In the genomic region with DNA sequence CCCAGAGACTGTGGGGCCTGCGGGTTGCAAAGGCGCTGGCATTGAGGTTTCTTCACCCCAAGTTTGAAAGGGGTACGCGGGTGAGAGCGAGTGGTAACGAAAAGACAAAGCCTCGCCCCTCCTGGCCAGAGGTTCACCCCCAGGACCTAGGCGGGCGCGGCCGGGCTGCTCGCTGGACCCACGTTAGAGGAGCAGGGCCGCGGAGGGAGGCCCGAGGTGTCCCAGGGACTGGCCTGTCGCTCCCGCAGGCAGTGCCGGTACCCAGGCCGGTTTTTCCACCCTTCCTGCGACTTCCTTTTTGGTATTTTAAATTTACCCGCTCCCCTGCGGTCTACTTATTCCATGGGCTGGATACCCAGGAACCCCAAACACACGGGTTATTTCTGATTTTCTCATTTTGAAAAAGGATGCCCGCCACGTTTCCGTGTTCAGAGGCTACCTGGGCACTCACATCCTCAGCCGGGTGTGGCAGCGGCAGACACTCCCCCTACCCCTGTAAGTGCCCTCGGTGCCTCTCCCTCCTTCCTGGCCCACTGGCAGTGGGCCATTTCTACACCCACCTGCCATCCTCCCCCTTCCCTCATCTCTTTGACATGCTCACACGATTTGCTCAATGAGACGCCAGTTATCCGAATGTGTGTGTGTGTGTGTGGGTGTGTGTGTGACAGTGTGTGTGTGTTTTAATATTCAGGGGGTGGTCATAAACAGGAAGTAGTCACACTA, we compare ENCODE assay signal across 8 cellular contexts. TPM values are rescaled to one million over a fixed set of nuclear protein-coding genes. Genes with fewer than 3 reads are reported as not detected.
DNase-seq lines count a peak whose midpoint lies in the region; ATAC-seq lines count a peak whose summit lies in the region.

No MANE protein-coding gene starts in this region.

- peaks cover 54% of the 10 kb centered on the region for H3K27me3 Mint-ChIP-seq in activated CD8-positive, alpha-beta T cell treated with anti-CD3 and anti-CD28 coated beads, Interleukin-2, amount 10 ng/mL, durations not matched to agents 7 days and 5 days (ENCODE audit: low read depth)
- peaks cover 87 to 97% of the 10 kb centered on the region in 2 donors for H3K27me3 Mint-ChIP-seq in stimulated activated naive B cell treated with anti-CD40 and anti-IgM and Interleukin-4, amounts not matched to agents 10 μg/mL and 1 μg/mL and 100 μg/mL, for 72 hours

- H3K27me3 ChIP-seq in iPS DF 6.9 (ENCODE audit: control insufficient read depth, insufficient read depth, low read length), result peaks cover 86% of the 10 kb centered on the region

- no peaks in the 10 kb centered on the region for H3K36me3 Mint-ChIP-seq in activated CD8-positive, alpha-beta T cell treated with anti-CD3 and anti-CD28 coated beads, Interleukin-2, amount 10 ng/mL, durations not matched to agents 7 days and 5 days (ENCODE audit: low read depth)
- no peaks in the 10 kb centered on the region for H3K36me3 Mint-ChIP-seq in stimulated activated naive B cell treated with anti-CD40 and anti-IgM and Interleukin-4, amounts not matched to agents 10 μg/mL and 1 μg/mL and 100 μg/mL, for 72 hours

- H3K36me3 ChIP-seq in iPS DF 6.9 (ENCODE audit: control insufficient read depth, insufficient read depth, low read length), result no peaks in the 10 kb centered on the region

- peaks cover 8% of the 10 kb centered on the region for H3K4me1 ChIP-seq in iPS DF 6.9 (ENCODE audit: control insufficient read depth, insufficient read depth, low read length)

- H3K4me3 Mint-ChIP-seq in activated CD8-positive, alpha-beta T cell treated with anti-CD3 and anti-CD28 coated beads, Interleukin-2, amount 10 ng/mL, durations not matched to agents 7 days and 5 days, result peak overlapping the region; percentile 63
- H3K4me3 Mint-ChIP-seq in stimulated activated naive B cell treated with anti-CD40 and anti-IgM and Interleukin-4, amounts not matched to agents 10 μg/mL and 1 μg/mL and 100 μg/mL, for 72 hours, result peak overlapping the region; percentile 73 to 76

- peak; percentile 2 for DNase-seq in NCI-H345 (lab: John Stamatoyannopoulos, UW)
- no peak for DNase-seq in NCI-H345 treated with DMSO at 0.1 percent for 48 hours (lab: John Stamatoyannopoulos, UW; ENCODE audit: unreplicated experiment)
- DNase-seq in activated CD8-positive, alpha-beta T cell treated with anti-CD3 and anti-CD28 coated beads, Interleukin-2, amount 10 ng/mL, durations not matched to agents 7 days and 5 days, result no peak
- no peak for DNase-seq in iPS DF 6.9 (ENCODE audit: low read depth, low spot score)
- no peak for DNase-seq in stimulated activated naive B cell treated with anti-CD40 and anti-IgM and Interleukin-4, amounts not matched to agents 10 μg/mL and 1 μg/mL and 100 μg/mL, for 72 hours
- no peak for DNase-seq in SKM-1 (lab: John Stamatoyannopoulos, UW; ENCODE audit: unreplicated experiment)
- no peak for DNase-seq in activated CD8-positive, alpha-beta memory T cell treated with anti-CD3 and anti-CD28 coated beads for 24 hours

- POLR2A ChIA-PET in activated CD8-positive, alpha-beta T cell treated with anti-CD3 and anti-CD28 coated beads, Interleukin-2, amount 10 ng/mL, durations not matched to agents 7 days and 5 days (lab: Charles Lee), result no interaction called here

- H3K4me1 Mint-ChIP-seq in activated CD8-positive, alpha-beta T cell treated with anti-CD3 and anti-CD28 coated beads, Interleukin-2, amount 10 ng/mL, durations not matched to agents 7 days and 5 days (ENCODE audit: low read depth), result peaks cover 7% of the 10 kb centered on the region
- peaks cover 13 to 25% of the 10 kb centered on the region in 2 donors for H3K4me1 Mint-ChIP-seq in stimulated activated naive B cell treated with anti-CD40 and anti-IgM and Interleukin-4, amounts not matched to agents 10 μg/mL and 1 μg/mL and 100 μg/mL, for 72 hours

- peak overlapping the region; percentile 25; the same call in 1 of the 2 replicates for H3K4me3 ChIP-seq in iPS DF 6.9 (ENCODE audit: low read length)

- H3K27ac Mint-ChIP-seq in activated CD8-positive, alpha-beta T cell treated with anti-CD3 and anti-CD28 coated beads, Interleukin-2, amount 10 ng/mL, durations not matched to agents 7 days and 5 days, result no peak overlapping the region
- peak overlapping the region; percentile 38 for H3K27ac Mint-ChIP-seq in stimulated activated naive B cell treated with anti-CD40 and anti-IgM and Interleukin-4, amounts not matched to agents 10 μg/mL and 1 μg/mL and 100 μg/mL, for 72 hours

- H3K9me3 Mint-ChIP-seq in activated CD8-positive, alpha-beta T cell treated with anti-CD3 and anti-CD28 coated beads, Interleukin-2, amount 10 ng/mL, durations not matched to agents 7 days and 5 days (ENCODE audit: insufficient read depth), result no peaks in the 10 kb centered on the region
- no peaks in the 10 kb centered on the region for H3K9me3 Mint-ChIP-seq in stimulated activated naive B cell treated with anti-CD40 and anti-IgM and Interleukin-4, amounts not matched to agents 10 μg/mL and 1 μg/mL and 100 μg/mL, for 72 hours

- CTCF ChIA-PET in activated CD8-positive, alpha-beta T cell treated with anti-CD3 and anti-CD28 coated beads, Interleukin-2, amount 10 ng/mL, durations not matched to agents 7 days and 5 days (lab: Charles Lee), result no interaction called here

- no peak for ATAC-seq in activated CD8-positive, alpha-beta T cell treated with anti-CD3 and anti-CD28 coated beads, Interleukin-2, amount 10 ng/mL, durations not matched to agents 7 days and 5 days
- ATAC-seq in stimulated activated naive B cell treated with anti-CD40 and anti-IgM and Interleukin-4, amounts not matched to agents 10 μg/mL and 1 μg/mL and 100 μg/mL, for 72 hours (replicated peaks), result no peak
- no peak for ATAC-seq in HG02571 (IDR thresholded peaks at IDR 0.05; ENCODE audit: unreplicated experiment)

- WGBS in iPS DF 6.9 (ENCODE audit: insufficient coverage, insufficient read length), result no CpG with 5 or more reads among the region's 33 CpGs

- H3K9me3 ChIP-seq in iPS DF 6.9 (ENCODE audit: control insufficient read depth, insufficient read depth, low read length), result no peaks in the 10 kb centered on the region

- H3K27ac ChIP-seq in iPS DF 6.9 (ENCODE audit: low read length), result no peak overlapping the region

RNA-seq across cellular contexts. Expression of a gene that starts 1.6 kb away (rescaled TPM):
- not detected for total RNA-seq in activated CD8-positive, alpha-beta T cell treated with anti-CD3 and anti-CD28 coated beads, Interleukin-2, amount 10 ng/mL, durations not matched to agents 7 days and 5 days

RNA-seq across cellular contexts. Expression of a gene that starts 10.1 kb away (rescaled TPM):
- not detected for total RNA-seq in activated CD8-positive, alpha-beta T cell treated with anti-CD3 and anti-CD28 coated beads, Interleukin-2, amount 10 ng/mL, durations not matched to agents 7 days and 5 days

RNA-seq across cellular contexts. Expression of a gene that starts 21.7 kb away (rescaled TPM):
- total RNA-seq in activated CD8-positive, alpha-beta T cell treated with anti-CD3 and anti-CD28 coated beads, Interleukin-2, amount 10 ng/mL, durations not matched to agents 7 days and 5 days, result 10 to 100 TPM; 22.8 to 25.9 TPM
